In genomic region chr1:171263915-171264314, GRCh38 we compare ENCODE assay signal across 31 cellular contexts. TPM values are rescaled to one million over a fixed set of nuclear protein-coding genes. Genes with fewer than 3 reads are reported as not detected.
"Had no signal": no experiment of that assay in that cellular context is flagged by ENCODE, and none has a peak within 500 bp of the region (broad histone marks: within the 10 kb centered on the region; RNA-seq: fewer than 3 reads in every experiment).

No MANE protein-coding gene starts in this region.

- H3K9me3 Mint-ChIP-seq: activated T-cell treated with anti-CD3 and anti-CD28 coated beads, Interleukin-2, amount 50 U/mL, for 4 hours; activated T-helper 2 cell treated with anti-CD3 and anti-CD28 coated beads, Interferon-gamma antibody, Interleukin-2, Interleukin-4, amounts not matched to agents 10 μg/mL and 5 μg/mL and 100 μg/mL, durations not matched to agents 14 hours and 24 hours and 36 hours; effector memory CD8-positive, alpha-beta T cell; immature natural killer cell; nephron progenitor cell; stimulated activated memory B cell treated with anti-CD40 and anti-IgM and Interleukin-4, amounts not matched to agents 10 μg/mL and 1 μg/mL and 100 μg/mL, for 72 hours; T-helper 1 cell treated with Interleukin-12 subunit alpha and Interleukin-12 subunit beta and Interleukin-4 antibody, amounts not matched to agents 30 μg/mL and 1 μg/mL, for 36 hours had no signal

- H3K36me3 Mint-ChIP-seq: activated naive CD8-positive, alpha-beta T cell; immature natural killer cell; stimulated activated memory B cell treated with anti-CD40 and anti-IgM and Interleukin-4, amounts not matched to agents 10 μg/mL and 1 μg/mL and 100 μg/mL, for 72 hours had no signal

- H3K4me3 ChIP-seq: colonic mucosa, dorsolateral prefrontal cortex, esophagus muscularis mucosa, sigmoid colon, smooth muscle cell, stomach, suprapubic skin, tibial nerve, uterus had no signal

- H3K27ac Mint-ChIP-seq: activated naive CD8-positive, alpha-beta T cell; activated T-helper 2 cell treated with anti-CD3 and anti-CD28 coated beads, Interferon-gamma antibody, Interleukin-2, Interleukin-4, amounts not matched to agents 10 μg/mL and 5 μg/mL and 100 μg/mL, durations not matched to agents 14 hours and 24 hours and 36 hours; effector memory CD8-positive, alpha-beta T cell; immature natural killer cell; nephron progenitor cell; stimulated activated memory B cell treated with anti-CD40 and anti-IgM and Interleukin-4, amounts not matched to agents 10 μg/mL and 1 μg/mL and 100 μg/mL, for 72 hours; T-helper 1 cell treated with Interleukin-12 subunit alpha and Interleukin-12 subunit beta and Interleukin-4 antibody, amounts not matched to agents 30 μg/mL and 1 μg/mL, for 36 hours had no signal

- H3K9me3 ChIP-seq: colonic mucosa, esophagus muscularis mucosa, sigmoid colon, stomach, suprapubic skin, tibial nerve, uterus had no signal

- H3K27me3 ChIP-seq: colonic mucosa, dorsolateral prefrontal cortex, esophagus muscularis mucosa, sigmoid colon, stomach, suprapubic skin, tibial nerve, uterus had no signal

- H3K4me1 Mint-ChIP-seq: immature natural killer cell; stimulated activated memory B cell treated with anti-CD40 and anti-IgM and Interleukin-4, amounts not matched to agents 10 μg/mL and 1 μg/mL and 100 μg/mL, for 72 hours had no signal

- H3K4me3 Mint-ChIP-seq: activated naive CD8-positive, alpha-beta T cell; activated T-cell treated with anti-CD3 and anti-CD28 coated beads, Interleukin-2, amount 50 U/mL, for 4 hours; effector memory CD8-positive, alpha-beta T cell; immature natural killer cell; nephron progenitor cell; stimulated activated memory B cell treated with anti-CD40 and anti-IgM and Interleukin-4, amounts not matched to agents 10 μg/mL and 1 μg/mL and 100 μg/mL, for 72 hours; T-helper 1 cell treated with Interleukin-12 subunit alpha and Interleukin-12 subunit beta and Interleukin-4 antibody, amounts not matched to agents 30 μg/mL and 1 μg/mL, for 36 hours had no signal

- ATAC-seq: activated T-cell treated with anti-CD3 and anti-CD28 coated beads, Interleukin-2, amount 50 U/mL, for 4 hours; effector memory CD8-positive, alpha-beta T cell; stimulated activated memory B cell treated with anti-CD40 and anti-IgM and Interleukin-4, amounts not matched to agents 10 μg/mL and 1 μg/mL and 100 μg/mL, for 72 hours had no signal

- H3K36me3 ChIP-seq: colonic mucosa, esophagus muscularis mucosa, sigmoid colon, stomach, suprapubic skin, tibial nerve, uterus had no signal

- H3K4me1 ChIP-seq: colonic mucosa, esophagus muscularis mucosa, sigmoid colon, stomach, uterus had no signal

- DNase-seq: activated CD4-positive, alpha-beta T cell treated with anti-CD3 and anti-CD28 coated beads for 4 hours; activated CD4-positive, alpha-beta T cell treated with anti-CD3 and anti-CD28 coated beads, Interleukin-2, amount 50 U/mL, for 48 hours; activated CD4-positive, CD25-positive, alpha-beta regulatory T cell; activated CD8-positive, alpha-beta memory T cell treated with anti-CD3 and anti-CD28 coated beads, Interleukin-2, amount 50 U/mL, for 48 hours; activated naive CD4-positive, alpha-beta T cell; activated T-cell treated with anti-CD3 and anti-CD28 coated beads, Interleukin-2, amount 50 U/mL, for 4 hours; colonic mucosa; dorsolateral prefrontal cortex; effector memory CD8-positive, alpha-beta T cell; foreskin melanocyte; immature natural killer cell; nephron progenitor cell; nucleus accumbens; posterior cingulate gyrus; sigmoid colon; stimulated activated CD4-positive, alpha-beta T cell treated with anti-CD3 and anti-CD28 coated beads, Interleukin-15, amount 100 ng/mL, for 24 hours; stomach; uterus had no signal

RNA-seq across cellular contexts. Expression of gene FMO1, which starts 15.6 kb away (rescaled TPM):
- total RNA-seq: activated CD8-positive, alpha-beta memory T cell treated with anti-CD3 and anti-CD28 coated beads for 36 hours; activated T-cell treated with anti-CD3 and anti-CD28 coated beads, Interleukin-2, amount 50 U/mL, for 4 hours; activated T-helper 2 cell treated with anti-CD3 and anti-CD28 coated beads, Interferon-gamma antibody, Interleukin-2, Interleukin-4, amounts not matched to agents 10 μg/mL and 5 μg/mL and 100 μg/mL, durations not matched to agents 14 hours and 24 hours and 36 hours; bronchial epithelial cell; colonic mucosa; endothelial cell of umbilical vein; kidney epithelial cell; mononuclear cell; smooth muscle cell had no signal
